14 cellular contexts compared by ENCODE assay signal in the genomic region with DNA sequence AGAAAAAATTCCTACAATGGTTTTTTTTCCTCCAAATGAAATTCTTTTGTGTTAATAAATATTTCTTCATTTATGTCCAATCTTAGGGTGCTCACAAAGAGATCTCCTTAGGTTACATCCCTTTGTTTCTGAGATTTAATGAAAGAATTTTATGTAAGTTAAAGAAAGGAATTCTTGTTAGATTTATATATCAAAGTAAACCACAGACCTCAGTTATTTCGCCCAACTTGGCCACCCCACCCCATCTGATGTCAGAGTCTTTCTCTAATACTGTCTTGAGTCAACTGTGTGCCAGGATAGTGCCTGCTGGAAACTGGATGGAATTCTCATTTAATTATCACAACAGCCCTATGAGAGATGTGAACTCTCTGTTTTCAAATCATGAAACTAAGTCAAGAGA.
DNase-seq lines count a peak whose midpoint lies in the region; ATAC-seq and TF ChIP-seq lines count a peak whose summit lies in the region.
"Had no signal": no experiment of that assay in that cellular context is flagged by ENCODE, and none has a peak within 500 bp of the region (broad histone marks: within the 10 kb centered on the region; RNA-seq: fewer than 3 reads in every experiment).

No MANE protein-coding gene starts in this region.

- intact Hi-C loops in body of pancreas (cut with DNase I): no loop called here

- WGBS in body of pancreas, 2 donors: 67 to 69% methylated on average over 1 of the region's 1 CpG
- 45 to 78% methylated on average over 1 of the region's 1 CpG for WGBS in upper lobe of left lung, 2 donors

- H3K27me3 ChIP-seq in Loucy (ENCODE audit: insufficient read depth, low read length, poor library complexity, severe bottlenecking) (no peaks in the 10 kb centered on the region), body of pancreas (no peaks in the 10 kb centered on the region), upper lobe of left lung (no peaks in the 10 kb centered on the region)

- H3K9ac ChIP-seq in Loucy (ENCODE audit: low read depth, low read length, poor library complexity, severe bottlenecking): peak overlapping the region; percentile 56

- peak overlapping the region; percentile 70; the same call in 1 of the 2 replicates for H2AFZ ChIP-seq in Loucy (ENCODE audit: low read length)

- no peak for ATAC-seq in body of pancreas
- no peak for ATAC-seq in upper lobe of left lung (ENCODE audit: low FRiP score in 2 of 2)
- ATAC-seq in HG03139 (IDR thresholded peaks at IDR 0.05; ENCODE audit: unreplicated experiment): no peak
- no peak for ATAC-seq in GM18517 (IDR thresholded peaks at IDR 0.05; ENCODE audit: unreplicated experiment)
- ATAC-seq in HG03095 (IDR thresholded peaks at IDR 0.05; ENCODE audit: unreplicated experiment): no peak

- no peak for TF ChIP-seq CTCF in Loucy (conservative IDR thresholded peaks at IDR 0.05; ENCODE audit: low read length)
- no peak for TF ChIP-seq CTCF in body of pancreas (IDR thresholded peaks at IDR 0.05)
- no peak for TF ChIP-seq CTCF in mesothelial cell of epicardium (IDR thresholded peaks at IDR 0.05; ENCODE audit: unreplicated experiment)
- no peak for TF ChIP-seq CTCF in upper lobe of left lung (IDR thresholded peaks at IDR 0.05)
- TF ChIP-seq CTCF in foreskin fibroblast (IDR thresholded peaks at IDR 0.05; ENCODE audit: low read depth, low read length): no peak

- H3K4me2 ChIP-seq in Loucy (ENCODE audit: low read depth, low read length, poor library complexity, severe bottlenecking): peak overlapping the region; percentile 63

- H3K4me1 ChIP-seq in Loucy (ENCODE audit: insufficient read depth, low read length, poor library complexity, severe bottlenecking) (peaks cover 41% of the 10 kb centered on the region), body of pancreas (peaks cover 37% of the 10 kb centered on the region), upper lobe of left lung (peaks cover 23 to 31% (median 26%) of the 10 kb centered on the region in 4 donors)

- H3K4me1 Mint-ChIP-seq in mesothelial cell of epicardium: peaks cover 31% of the 10 kb centered on the region

- TF ChIP-seq EP300 in upper lobe of left lung (IDR thresholded peaks at IDR 0.05): no peak

- H3K79me2 ChIP-seq in Loucy (ENCODE audit: insufficient read depth, low read length): no peaks in the 10 kb centered on the region

- no peaks in the 10 kb centered on the region for H3K9me2 ChIP-seq in Loucy (replicated peaks; ENCODE audit: low read depth, low read length)

- TF ChIP-seq POLR2A in body of pancreas (IDR thresholded peaks at IDR 0.05) (no peak), upper lobe of left lung (IDR thresholded peaks at IDR 0.05) (no peak)

- H3K9me3 ChIP-seq in Loucy (ENCODE audit: insufficient read depth, low read depth, low read length) (no peaks in the 10 kb centered on the region), body of pancreas (no peaks in the 10 kb centered on the region), upper lobe of left lung (no peaks in the 10 kb centered on the region)

- H3K27me3 Mint-ChIP-seq in mesothelial cell of epicardium (ENCODE audit: low read depth): no peaks in the 10 kb centered on the region
- H3K27me3 Mint-ChIP-seq: activated naive CD8-positive, alpha-beta T cell; B cell had no signal

- H4K20me1 ChIP-seq in Loucy (ENCODE audit: insufficient read depth, low read length, poor library complexity, severe bottlenecking): no peaks in the 10 kb centered on the region

- H3K36me3 Mint-ChIP-seq in mesothelial cell of epicardium: no peaks in the 10 kb centered on the region
- H3K36me3 Mint-ChIP-seq: activated naive CD8-positive, alpha-beta T cell had no signal

- no peak overlapping the region for H3K4me3 Mint-ChIP-seq in mesothelial cell of epicardium
- H3K4me3 Mint-ChIP-seq: activated naive CD8-positive, alpha-beta T cell; B cell had no signal

- DNase-seq in body of pancreas: no peak
- no peak for DNase-seq in mesothelial cell of epicardium (ENCODE audit: low spot score in 2 of 2, unreplicated experiment in 2 of 2)
- no peak for DNase-seq in upper lobe of left lung
- no peak for DNase-seq in foreskin fibroblast
- DNase-seq: activated CD4-positive, CD25-positive, alpha-beta regulatory T cell treated with anti-CD3 and anti-CD28 coated beads, Interleukin-2, amount 50 U/mL, for 72 hours; cortex of kidney; GOT3; T1000 had no signal

- H3F3A ChIP-seq in Loucy (ENCODE audit: low read depth): no peaks in the 10 kb centered on the region

- H3K9me3 Mint-ChIP-seq in mesothelial cell of epicardium: peaks cover 3% of the 10 kb centered on the region

- peak overlapping the region; percentile 37 for H3K27ac Mint-ChIP-seq in mesothelial cell of epicardium
- H3K27ac Mint-ChIP-seq: activated naive CD8-positive, alpha-beta T cell; B cell had no signal

- H3K4me3 ChIP-seq in Loucy (ENCODE audit: low read length, poor library complexity, severe bottlenecking): peak overlapping the region; percentile 46
- no peak overlapping the region for H3K4me3 ChIP-seq in body of pancreas
- H3K4me3 ChIP-seq in upper lobe of left lung: no peak overlapping the region
- H3K4me3 ChIP-seq in foreskin fibroblast (ENCODE audit: low read depth in 1 of 2, low read length in 2 of 2): no peak overlapping the region

- peak overlapping the region in 3 of 4 donors; percentile 83 to 88 (median 87) for H3K27ac ChIP-seq in body of pancreas
- H3K27ac ChIP-seq in upper lobe of left lung: peak overlapping the region; percentile 11 to 67 (median 21)

- H3K36me3 ChIP-seq in Loucy (ENCODE audit: insufficient read depth, low read length): no peaks in the 10 kb centered on the region
- no peaks in the 10 kb centered on the region for H3K36me3 ChIP-seq in body of pancreas (replicated peaks in 1 of 2; ENCODE audit: insufficient read depth in 1 of 2, low read depth in 2 of 2)
- H3K36me3 ChIP-seq in upper lobe of left lung: no peaks in the 10 kb centered on the region
